In the genomic region with DNA sequence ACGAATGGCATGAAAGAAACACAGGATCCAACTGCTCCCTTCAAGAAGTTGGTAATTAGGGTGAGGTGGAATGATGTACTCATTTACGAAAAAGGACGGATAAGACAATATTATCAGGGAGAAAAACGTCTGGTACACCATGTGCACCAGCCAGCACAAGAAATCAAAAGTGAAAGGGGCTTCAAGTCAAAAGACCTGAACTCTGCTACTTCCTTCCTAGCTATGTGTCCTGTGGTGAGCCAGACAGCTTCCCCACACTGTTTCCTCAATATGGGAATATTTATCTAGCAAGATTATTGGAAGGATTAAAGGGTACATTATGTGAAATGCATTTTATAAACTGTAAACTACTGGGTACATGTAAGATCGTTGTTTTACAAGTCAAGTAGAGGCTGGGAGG, we compare ENCODE assay signal across 9 cellular contexts. TPM values are rescaled to one million over a fixed set of nuclear protein-coding genes. Genes with fewer than 3 reads are reported as not detected.
A peak's percentile ranks its signal among the peaks of the same experiment; 100 is the strongest.
DNase-seq lines count a peak whose midpoint lies in the region; ATAC-seq and TF ChIP-seq lines count a peak whose summit lies in the region.
"Had no signal": no experiment of that assay in that cellular context is flagged by ENCODE, and none has a peak within 500 bp of the region (broad histone marks: within the 10 kb centered on the region; RNA-seq: fewer than 3 reads in every experiment).

No MANE protein-coding gene starts in this region.

- no peaks in the 10 kb centered on the region for H3K9me3 ChIP-seq in colonic mucosa

- no peak for DNase-seq in colonic mucosa
- DNase-seq in Ammon's horn (ENCODE audit: low spot score), result no peak
- no peak for DNase-seq in mesenteric fat pad (ENCODE audit: low spot score)
- DNase-seq in sciatic nerve (ENCODE audit: low spot score), result no peak
- DNase-seq: NCI-H146 had no signal

- no peak overlapping the region for H2AFZ ChIP-seq in ACC112 (ENCODE audit: low read length, unreplicated experiment)

- no peak overlapping the region for H3K9ac ChIP-seq in colonic mucosa (ENCODE audit: low read depth in 2 of 2, low read length in 2 of 2)

- H3K4me3 ChIP-seq in ACC112 (ENCODE audit: low read depth, low read length), result peak overlapping the region; percentile 32; the same call in 1 of the 2 replicates
- H3K4me3 ChIP-seq in colonic mucosa, result no peak overlapping the region

- H3K36me3 ChIP-seq in ACC112 (ENCODE audit: insufficient read depth, low read length) (no peaks in the 10 kb centered on the region), colonic mucosa (no peaks in the 10 kb centered on the region)

- H3K27me3 ChIP-seq in ACC112 (ENCODE audit: insufficient read depth, low read length), result no peaks in the 10 kb centered on the region
- no peaks in the 10 kb centered on the region for H3K27me3 ChIP-seq in colonic mucosa

- H3K27ac ChIP-seq in ACC112 (ENCODE audit: low read depth, low read length), result no peak overlapping the region
- peak overlapping the region; percentile 17 for H3K27ac ChIP-seq in colonic mucosa

- peaks cover 40% of the 10 kb centered on the region for H3K4me1 ChIP-seq in ACC112 (ENCODE audit: control insufficient read depth, insufficient read depth, low read length, unreplicated experiment)
- H3K4me1 ChIP-seq in colonic mucosa, result peaks cover 3% of the 10 kb centered on the region

- intact Hi-C loops in colonic mucosa (cut with DNase I) (no loop called here), sciatic nerve (cut with DNase I) (no loop called here)

- H3K79me2 ChIP-seq in ACC112 (ENCODE audit: control insufficient read depth, insufficient read depth, low read length, unreplicated experiment), result peaks cover 10% of the 10 kb centered on the region

- peak; percentile 57 for ATAC-seq in GM18511 (IDR thresholded peaks at IDR 0.05; ENCODE audit: unreplicated experiment)
- ATAC-seq in HG03342 (IDR thresholded peaks at IDR 0.05; ENCODE audit: unreplicated experiment), result peak; percentile 38
- ATAC-seq in HG02870 (IDR thresholded peaks at IDR 0.05; ENCODE audit: unreplicated experiment), result no peak
- ATAC-seq in sciatic nerve, result no peak

- TF ChIP-seq CTCF in colonic mucosa (IDR thresholded peaks at IDR 0.05), result no peak

RNA-seq across cellular contexts. Expression of a gene that starts 33.9 kb away (rescaled TPM):
- total RNA-seq in colonic mucosa, result 10 to 100 TPM; 46.0 to 69.6 TPM
- 26.8 TPM for total RNA-seq in mesenteric fat pad
- total RNA-seq in sciatic nerve, result 27.6 TPM

RNA-seq across cellular contexts. Expression of a gene that starts 59.0 kb away (rescaled TPM):
- 10 to 100 TPM; 42.3 to 52.4 TPM for total RNA-seq in colonic mucosa
- total RNA-seq in mesenteric fat pad, result 61.8 TPM
- 64.0 TPM for total RNA-seq in sciatic nerve

Comparison
In these comparisons a context has a peak if more than half of its experiments do, and no peak if none do; other contexts are left out.
1. ATAC-seq: peak in GM18511 (single experiment) and HG03342 (single experiment); none in HG02870 (single experiment) and sciatic nerve (single experiment).